1 cellular context compared by ENCODE assay signal in the genomic region with DNA sequence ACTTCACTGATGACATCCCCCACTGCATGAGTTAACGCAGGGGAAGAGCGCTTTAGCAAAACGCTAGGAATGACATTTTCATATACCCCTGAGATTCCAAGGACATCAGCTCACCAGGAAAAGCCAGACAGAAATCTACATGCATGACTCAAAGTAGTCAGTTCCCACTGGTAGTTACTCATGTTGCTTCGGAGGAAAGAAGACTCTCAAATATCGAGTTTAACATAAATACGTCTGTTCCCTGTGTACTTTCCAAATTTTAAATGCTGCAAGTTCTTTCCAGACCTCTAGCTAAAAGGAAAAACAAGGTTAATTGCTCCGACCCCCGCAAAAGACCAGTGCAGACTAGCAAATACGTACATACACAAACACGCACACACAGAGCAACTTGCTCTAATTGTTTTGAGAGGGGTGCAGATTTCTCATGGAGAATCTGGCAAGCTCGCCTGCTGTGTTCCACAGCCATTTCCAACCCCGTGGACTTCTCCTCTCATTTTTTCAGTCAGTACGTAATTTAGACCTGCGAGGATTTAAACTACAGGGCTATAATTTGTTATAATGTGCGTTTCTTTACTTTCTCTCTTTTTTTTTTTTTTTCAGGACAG.
TF ChIP-seq lines count a peak whose summit lies in the region.

No MANE protein-coding gene starts in this region.

TF ChIP-seq in SK-N-SH treated with all-trans-retinoic acid at 6 μM for 48 hours, 23 proteins besides CTCF, POLR2A, EP300 and RAD21 (continued from another document):
- TF ChIP-seq POU6F1 (CRISPR knock-in tag; IDR thresholded peaks at IDR 0.05; ENCODE audit: borderline replicate concordance, low read depth), result no peak
- TF ChIP-seq ZC3H10 (CRISPR knock-in tag; IDR thresholded peaks at IDR 0.05), result no peak
- no peak for TF ChIP-seq ISL1 (CRISPR knock-in tag; IDR thresholded peaks at IDR 0.05)
- TF ChIP-seq, protein P1, sequence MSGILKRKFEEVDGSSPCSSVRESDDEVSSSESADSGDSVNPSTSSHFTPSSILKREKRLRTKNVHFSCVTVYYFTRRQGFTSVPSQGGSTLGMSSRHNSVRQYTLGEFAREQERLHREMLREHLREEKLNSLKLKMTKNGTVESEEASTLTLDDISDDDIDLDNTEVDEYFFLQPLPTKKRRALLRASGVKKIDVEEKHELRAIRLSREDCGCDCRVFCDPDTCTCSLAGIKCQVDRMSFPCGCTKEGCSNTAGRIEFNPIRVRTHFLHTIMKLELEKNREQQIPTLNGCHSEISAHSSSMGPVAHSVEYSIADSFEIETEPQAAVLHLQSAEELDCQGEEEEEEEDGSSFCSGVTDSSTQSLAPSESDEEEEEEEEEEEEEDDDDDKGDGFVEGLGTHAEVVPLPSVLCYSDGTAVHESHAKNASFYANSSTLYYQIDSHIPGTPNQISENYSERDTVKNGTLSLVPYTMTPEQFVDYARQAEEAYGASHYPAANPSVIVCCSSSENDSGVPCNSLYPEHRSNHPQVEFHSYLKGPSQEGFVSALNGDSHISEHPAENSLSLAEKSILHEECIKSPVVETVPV (CRISPR knock-in tag; IDR thresholded peaks at IDR 0.05), result no peak
